ENCODE assay signal across 29 cellular contexts in genomic region chr10:42697926-42698325, GRCh38.
"Had no signal": no experiment of that assay in that cellular context is flagged by ENCODE, and none has a peak within 500 bp of the region (broad histone marks: within the 10 kb centered on the region; RNA-seq: fewer than 3 reads in every experiment).

No MANE protein-coding gene starts in this region.

- H3K4me3 ChIP-seq: PC-9 had no signal

- DNase-seq: activated CD4-positive, alpha-beta T cell treated with anti-CD3 and anti-CD28 coated beads, Interleukin-2, amount 10 ng/mL, durations not matched to agents 24 days and 14 days; activated CD4-positive, alpha-beta T cell treated with anti-CD3 and anti-CD28 coated beads, Interleukin-2, amount 50 U/mL, for 4 hours; activated CD8-positive, alpha-beta T cell treated with anti-CD3 and anti-CD28 coated beads, Interleukin-2, amount 10 ng/mL, durations not matched to agents 7 days and 5 days; activated gamma-delta T cell; activated naive CD4-positive, alpha-beta T cell treated with Interleukin-2 at 50 U/mL for 16 hours; activated naive CD8-positive, alpha-beta T cell treated with anti-CD3 and anti-CD28 coated beads, Interleukin-2, amount 50 U/mL, for 24 hours; activated T-cell treated with anti-CD3 and anti-CD28 coated beads, Interleukin-2, amount 50 U/mL, for 24 hours; anterior cingulate cortex; caudate nucleus; NCI-H1092 treated with DMSO at 0.1 percent for 48 hours; NCI-H1417; NCI-H146; NCI-H187; NCI-H2029 treated with DMSO at 0.1 percent for 48 hours; NCI-H2107; NCI-H2171; NCI-H510A; NCI-H526; NCI-H748 treated with DMSO at 0.1 percent for 48 hours; NK-92 treated with Interleukin-12 subunit alpha and Interleukin-12 subunit beta, amount 100 ng/mL, for 24 hours; PC-9; SIG-M5; T1000 had no signal

- H2AFZ ChIP-seq: PC-9 had no signal

- H3K4me2 ChIP-seq: PC-9 had no signal

- FAIRE-seq: bronchial epithelial cell, colon, RCC 7860 had no signal

- H3K27ac ChIP-seq: PC-9, RWPE1 had no signal

- ATAC-seq: activated CD8-positive, alpha-beta T cell treated with anti-CD3 and anti-CD28 coated beads, Interleukin-2, amount 10 ng/mL, durations not matched to agents 7 days and 5 days; activated naive CD8-positive, alpha-beta T cell treated with anti-CD3 and anti-CD28 coated beads, Interleukin-2, amount 50 U/mL, for 24 hours; Right ventricle myocardium inferior; SK-N-SH treated with all-trans-retinoic acid at 6 μM for 48 hours had no signal
